In genomic region chr6:41966961-41967311, GRCh38 we compare ENCODE assay signal across 13 cellular contexts. TPM values are rescaled to one million over a fixed set of nuclear protein-coding genes. Genes with fewer than 3 reads are reported as not detected.
DNase-seq lines count a peak whose midpoint lies in the region; ATAC-seq, FAIRE-seq and TF ChIP-seq lines count a peak whose summit lies in the region.
"Had no signal": no experiment of that assay in that cellular context is flagged by ENCODE, and none has a peak within 500 bp of the region (broad histone marks: within the 10 kb centered on the region; RNA-seq: fewer than 3 reads in every experiment).

No MANE protein-coding gene starts in this region.

- H3K4me1 ChIP-seq in BLaER1 = peaks cover 85% of the 10 kb centered on the region
- peaks cover 29% of the 10 kb centered on the region for H3K4me1 ChIP-seq in astrocyte (ENCODE audit: insufficient read depth, low read length)
- H3K4me1 ChIP-seq in left lung = peaks cover 7 to 42% of the 10 kb centered on the region in 2 donors
- H3K4me1 ChIP-seq in heart left ventricle = peaks cover 0 to 31% (median 8%) of the 10 kb centered on the region in 12 donors

- no peak overlapping the region for H3K4me3 ChIP-seq in BLaER1
- H3K4me3 ChIP-seq in astrocyte (ENCODE audit: insufficient read depth, low read depth, low read length) = no peak overlapping the region
- H3K4me3 ChIP-seq in left lung = no peak overlapping the region
- no peak overlapping the region for H3K4me3 ChIP-seq in heart left ventricle
- H3K4me3 ChIP-seq: adrenal gland had no signal

- H2AFZ ChIP-seq in astrocyte (ENCODE audit: low read depth, low read length) = no peak overlapping the region

- peak; percentile 73 for DNase-seq in HPDE6-E6E7 (ENCODE audit: extremely low spot score)
- peak; percentile 88 for DNase-seq in astrocyte (ENCODE audit: low read depth)
- DNase-seq in left lung = no peak
- DNase-seq in HuH-7.5 (ENCODE audit: low spot score) = no peak
- no peak for DNase-seq in NCI-H1436 (lab: John Stamatoyannopoulos, UW)
- no peak for DNase-seq in NCI-H446 treated with DMSO at 0.1 percent for 48 hours (lab: John Stamatoyannopoulos, UW)
- DNase-seq in heart left ventricle = no peak
- DNase-seq: left ventricle myocardium superior; stimulated activated CD4-positive, alpha-beta T cell treated with anti-CD3 and anti-CD28 coated beads, Interleukin-4, amount 100 ng/mL, for 1 hour had no signal

- no peaks in the 10 kb centered on the region for H3K27me3 ChIP-seq in BLaER1
- no peaks in the 10 kb centered on the region for H3K27me3 ChIP-seq in astrocyte (ENCODE audit: insufficient read depth, low read length)
- H3K27me3 ChIP-seq in left lung = no peaks in the 10 kb centered on the region
- no peaks in the 10 kb centered on the region for H3K27me3 ChIP-seq in heart left ventricle
- H3K27me3 ChIP-seq: adrenal gland had no signal

- peak; percentile 27 for ATAC-seq in left lung
- no peak for ATAC-seq in heart left ventricle
- ATAC-seq: left ventricle myocardium superior, Right ventricle myocardium inferior had no signal

- 67 to 78% (median 71%) methylated on average over 4 of the region's 4 CpGs for WGBS in heart left ventricle, 4 donors

- H4K20me1 ChIP-seq in BLaER1 = no peaks in the 10 kb centered on the region
- H4K20me1 ChIP-seq in astrocyte (ENCODE audit: insufficient read depth, low read length) = no peaks in the 10 kb centered on the region

- H3K9me3 Mint-ChIP-seq in astrocyte (ENCODE audit: unreplicated experiment) = no peaks in the 10 kb centered on the region
- H3K9me3 Mint-ChIP-seq: IgD-negative memory B cell had no signal

- H3K36me3 ChIP-seq in BLaER1 = peaks cover 20% of the 10 kb centered on the region
- H3K36me3 ChIP-seq in astrocyte (ENCODE audit: insufficient read depth, low read length) = no peaks in the 10 kb centered on the region
- H3K36me3 ChIP-seq in left lung = no peaks in the 10 kb centered on the region
- H3K36me3 ChIP-seq in heart left ventricle = no peaks in the 10 kb centered on the region
- H3K36me3 ChIP-seq: adrenal gland had no signal

- no peak for FAIRE-seq in astrocyte (lab: Jason Lieb, UNC)

- no peak overlapping the region for H3K4me3 Mint-ChIP-seq in astrocyte (ENCODE audit: unreplicated experiment)
- H3K4me3 Mint-ChIP-seq: IgD-negative memory B cell had no signal

- no peaks in the 10 kb centered on the region for H3K9me3 ChIP-seq in BLaER1
- H3K9me3 ChIP-seq in astrocyte (ENCODE audit: insufficient read depth, low read depth, low read length) = peaks cover 2% of the 10 kb centered on the region
- H3K9me3 ChIP-seq in left lung = no peaks in the 10 kb centered on the region
- H3K9me3 ChIP-seq in heart left ventricle = no peaks in the 10 kb centered on the region
- H3K9me3 ChIP-seq: adrenal gland had no signal

- H3K4me2 ChIP-seq in BLaER1 (peak overlapping the region; percentile 55), astrocyte (ENCODE audit: low read length) (peak overlapping the region; percentile 65)

- no peak for TF ChIP-seq CTCF in astrocyte (IDR thresholded peaks at IDR 0.05; ENCODE audit: insufficient read depth, low read depth, low read length)
- TF ChIP-seq CTCF in left lung (IDR thresholded peaks at IDR 0.05) = no peak
- no peak for TF ChIP-seq CTCF in heart left ventricle (IDR thresholded peaks at IDR 0.05)

- no peaks in the 10 kb centered on the region for H3K27me3 Mint-ChIP-seq in astrocyte (ENCODE audit: low read depth, unreplicated experiment)
- H3K27me3 Mint-ChIP-seq: IgD-negative memory B cell had no signal

- H3K27ac Mint-ChIP-seq in astrocyte (ENCODE audit: unreplicated experiment) = peak overlapping the region; percentile 75
- H3K27ac Mint-ChIP-seq: IgD-negative memory B cell had no signal

- H3K79me2 ChIP-seq in astrocyte (ENCODE audit: insufficient read depth, low read length) = no peaks in the 10 kb centered on the region

- intact Hi-C loops in left lung (cut with DNase I) (no loop called here), heart left ventricle (cut with DNase I) (loop anchor here in 1 of 10 donors (10.0 kb wide), 1 partner anchor 48 kb away; no protein-coding TSS in a partner anchor)

- H3K9ac ChIP-seq in BLaER1 = no peak overlapping the region
- peak overlapping the region; percentile 38 for H3K9ac ChIP-seq in astrocyte (ENCODE audit: low read length)

- H3K36me3 Mint-ChIP-seq in astrocyte (ENCODE audit: low read depth, unreplicated experiment) = no peaks in the 10 kb centered on the region
- H3K36me3 Mint-ChIP-seq: IgD-negative memory B cell had no signal

- no peak for TF ChIP-seq POLR2A in heart left ventricle (IDR thresholded peaks at IDR 0.05)

- H3K27ac ChIP-seq in BLaER1 (peak overlapping the region; percentile 97), astrocyte (ENCODE audit: low read depth, low read length) (peak overlapping the region; percentile 80), left lung (peak overlapping the region; percentile 49 to 55), heart left ventricle (peak overlapping the region in 1 of 12 donors; percentile 16)

- H3K4me1 Mint-ChIP-seq in astrocyte (ENCODE audit: low read depth, unreplicated experiment) = peaks cover 29% of the 10 kb centered on the region

RNA-seq across cellular contexts. Expression of gene CCND3, which starts 25.3 kb away (rescaled TPM):
- total RNA-seq in astrocyte = 64.8 and 69.9 TPM in 2 replicates
- 100 to 1,000 TPM; 148 to 153 TPM for total RNA-seq in left lung
- 100 to 1,000 TPM in 2 of 9 donors, 10 to 100 TPM in 7; 33.9 to 116 (median 46.2) TPM for total RNA-seq in heart left ventricle
- polyA plus RNA-seq in heart left ventricle = 10 to 100 TPM; 47.1 to 78.1 TPM

RNA-seq across cellular contexts. Expression of gene BYSL, which starts 45.6 kb away (rescaled TPM):
- 41.2 and 43.1 TPM in 2 replicates for total RNA-seq in astrocyte
- 10 to 100 TPM; 12.6 to 23.4 TPM for total RNA-seq in left lung
- total RNA-seq in heart left ventricle = 10 to 100 TPM in 4 of 9 donors, 1 to 10 TPM in 5; 4.5 to 15.3 (median 9.2) TPM
- 10 to 100 TPM in 1 of 2 donors, 1 to 10 TPM in 1; 5.0 to 26.3 TPM for polyA plus RNA-seq in heart left ventricle

RNA-seq across cellular contexts. Expression of gene MED20, which starts 46.0 kb away (rescaled TPM):
- total RNA-seq in astrocyte = 27.1 and 28.9 TPM in 2 replicates
- total RNA-seq in left lung = 10 to 100 TPM; 19.7 to 26.9 TPM
- 10 to 100 TPM; 13.5 to 25.5 (median 16.9) TPM for total RNA-seq in heart left ventricle
- polyA plus RNA-seq in heart left ventricle = 10 to 100 TPM in 1 of 2 donors, 1 to 10 TPM in 1; 9.3 to 18.5 TPM

Comparison
In these comparisons a context has a peak if more than half of its experiments do, and no peak if none do; other contexts are left out.
1. DNase-seq: peak in HPDE6-E6E7 (single experiment) and astrocyte (single experiment); none in left lung (0 of 2), HuH-7.5 (single experiment), NCI-H1436 (single experiment), NCI-H446 treated with DMSO at 0.1 percent for 48 hours (single experiment) and heart left ventricle (0 of 5).